Comparison of ENCODE assay signal across 17 cellular contexts in genomic region chr20:397432-398237, GRCh38.
"Had no signal": no experiment of that assay in that cellular context is flagged by ENCODE, and none has a peak within 500 bp of the region (broad histone marks: within the 10 kb centered on the region; RNA-seq: fewer than 3 reads in every experiment).

No MANE protein-coding gene starts in this region.

- H3K4me3 ChIP-seq: cardiac muscle cell, dorsolateral prefrontal cortex, right atrium auricular region, skin epidermis, thoracic aorta, upper lobe of right lung had no signal

- DNase-seq: activated CD4-positive, alpha-beta T cell treated with anti-CD3 and anti-CD28 coated beads, Interleukin-2, amount 10 ng/mL, durations not matched to agents 7 days and 5 days; activated CD8-positive, alpha-beta memory T cell treated with anti-CD3 and anti-CD28 coated beads for 24 hours; activated naive CD8-positive, alpha-beta T cell treated with anti-CD3 and anti-CD28 coated beads, Interleukin-2, amount 10 ng/mL, durations not matched to agents 7 days and 5 days; amygdala; dorsolateral prefrontal cortex; endodermal cell; mammary epithelial cell; midbrain; occipital lobe; stimulated activated CD4-positive, alpha-beta T cell treated with anti-CD3 and anti-CD28 coated beads, Interleukin-15, amount 100 ng/mL, for 24 hours; stimulated activated CD4-positive, alpha-beta T cell treated with anti-CD3 and anti-CD28 coated beads, Interleukin-2, amount 100 ng/mL, for 48 hours; upper lobe of right lung had no signal

- H3K4me1 Mint-ChIP-seq: endodermal cell had no signal

- H3K27ac ChIP-seq: cardiac muscle cell, dorsolateral prefrontal cortex, skin epidermis, thoracic aorta, upper lobe of right lung had no signal

- H3K27ac Mint-ChIP-seq: activated CD4-positive, alpha-beta T cell treated with anti-CD3 and anti-CD28 coated beads, Interleukin-2, amount 10 ng/mL, durations not matched to agents 7 days and 5 days; activated naive CD8-positive, alpha-beta T cell treated with anti-CD3 and anti-CD28 coated beads, Interleukin-2, amount 10 ng/mL, durations not matched to agents 7 days and 5 days; activated T-helper 1 cell treated with anti-CD3 and anti-CD28 coated beads, Interleukin-12 subunit alpha, Interleukin-12 subunit beta, Interleukin-2, Interleukin-4 antibody, amounts not matched to agents 30 ng/mL and 10 ng/mL and 1 ng/mL, durations not matched to agents 14 hours and 24 hours and 36 hours; endodermal cell had no signal

- H3K9me3 Mint-ChIP-seq: activated CD4-positive, alpha-beta T cell treated with anti-CD3 and anti-CD28 coated beads, Interleukin-2, amount 10 ng/mL, durations not matched to agents 7 days and 5 days; activated naive CD8-positive, alpha-beta T cell treated with anti-CD3 and anti-CD28 coated beads, Interleukin-2, amount 10 ng/mL, durations not matched to agents 7 days and 5 days; activated T-helper 1 cell treated with anti-CD3 and anti-CD28 coated beads, Interleukin-12 subunit alpha, Interleukin-12 subunit beta, Interleukin-2, Interleukin-4 antibody, amounts not matched to agents 30 ng/mL and 10 ng/mL and 1 ng/mL, durations not matched to agents 14 hours and 24 hours and 36 hours; endodermal cell had no signal

- H3K27me3 ChIP-seq: cardiac muscle cell, dorsolateral prefrontal cortex, right atrium auricular region, upper lobe of right lung had no signal

- H3K27me3 Mint-ChIP-seq: activated CD4-positive, alpha-beta T cell treated with anti-CD3 and anti-CD28 coated beads, Interleukin-2, amount 10 ng/mL, durations not matched to agents 7 days and 5 days; activated naive CD8-positive, alpha-beta T cell treated with anti-CD3 and anti-CD28 coated beads, Interleukin-2, amount 10 ng/mL, durations not matched to agents 7 days and 5 days had no signal

- ATAC-seq: upper lobe of right lung had no signal

- H3K36me3 ChIP-seq: cardiac muscle cell, right atrium auricular region had no signal

- H3K4me1 ChIP-seq: upper lobe of right lung had no signal

- H3K9me3 ChIP-seq: right atrium auricular region, thoracic aorta, upper lobe of right lung had no signal

- H3K4me3 Mint-ChIP-seq: activated CD4-positive, alpha-beta T cell treated with anti-CD3 and anti-CD28 coated beads, Interleukin-2, amount 10 ng/mL, durations not matched to agents 7 days and 5 days; activated naive CD8-positive, alpha-beta T cell treated with anti-CD3 and anti-CD28 coated beads, Interleukin-2, amount 10 ng/mL, durations not matched to agents 7 days and 5 days; activated T-helper 1 cell treated with anti-CD3 and anti-CD28 coated beads, Interleukin-12 subunit alpha, Interleukin-12 subunit beta, Interleukin-2, Interleukin-4 antibody, amounts not matched to agents 30 ng/mL and 10 ng/mL and 1 ng/mL, durations not matched to agents 14 hours and 24 hours and 36 hours; endodermal cell had no signal
